In the genomic region with DNA sequence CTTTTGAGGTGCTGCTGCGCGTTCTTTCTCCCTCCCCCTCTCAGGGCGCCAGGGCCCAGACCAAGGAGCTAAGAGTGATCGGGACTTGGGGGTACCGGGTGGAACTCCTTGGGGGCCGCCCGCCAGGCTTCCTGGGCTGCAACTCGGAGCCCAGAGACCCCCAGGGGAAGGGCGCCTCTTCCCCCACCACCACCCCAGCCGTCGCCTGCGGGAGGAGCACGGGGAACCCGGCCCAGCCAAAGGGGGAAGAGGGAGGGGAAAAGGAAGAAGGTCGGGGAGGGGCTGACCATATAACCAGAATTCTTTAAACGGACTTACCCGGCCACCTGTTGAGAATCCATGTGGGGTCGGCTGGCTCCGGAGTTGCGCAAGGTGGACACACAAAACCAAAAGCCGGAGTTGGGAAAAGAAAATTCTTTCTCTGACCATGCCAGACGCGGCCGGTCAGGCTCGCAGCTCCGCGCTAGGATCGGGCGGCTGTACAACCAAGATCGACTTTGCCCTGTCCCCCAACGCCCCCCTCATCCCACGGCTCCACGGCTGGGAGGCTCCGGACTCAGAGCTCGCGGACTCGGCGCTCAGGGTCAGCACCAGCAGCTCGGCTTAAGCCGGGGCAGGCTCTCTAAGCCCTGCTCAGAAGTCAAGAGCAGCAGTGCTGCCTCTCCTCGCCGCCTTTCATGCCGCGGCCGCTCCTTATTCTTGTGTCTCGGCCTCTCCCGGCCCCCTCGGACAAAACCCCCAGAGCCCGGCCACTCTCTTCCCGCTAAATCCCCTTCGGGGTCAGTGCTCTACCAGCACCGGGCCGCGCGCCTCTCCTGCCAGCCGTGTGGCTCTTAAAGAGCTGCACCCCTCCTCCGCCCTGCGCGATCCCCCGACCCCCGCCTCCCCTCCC, we compare ENCODE assay signal across 1 cellular context.
A peak's percentile ranks its signal among the peaks of the same experiment; 100 is the strongest.
TF ChIP-seq lines count a peak whose summit lies in the region.

No MANE protein-coding gene starts in this region.

TF ChIP-seq in K562, 482 proteins besides CTCF, POLR2A, EP300 and RAD21:
- TF ChIP-seq CEBPB (tag; IDR thresholded peaks at IDR 0.05): 0 out of 2 replicates have a peak, but pooled peaks have one; percentile 12
- TF ChIP-seq, protein P1, sequence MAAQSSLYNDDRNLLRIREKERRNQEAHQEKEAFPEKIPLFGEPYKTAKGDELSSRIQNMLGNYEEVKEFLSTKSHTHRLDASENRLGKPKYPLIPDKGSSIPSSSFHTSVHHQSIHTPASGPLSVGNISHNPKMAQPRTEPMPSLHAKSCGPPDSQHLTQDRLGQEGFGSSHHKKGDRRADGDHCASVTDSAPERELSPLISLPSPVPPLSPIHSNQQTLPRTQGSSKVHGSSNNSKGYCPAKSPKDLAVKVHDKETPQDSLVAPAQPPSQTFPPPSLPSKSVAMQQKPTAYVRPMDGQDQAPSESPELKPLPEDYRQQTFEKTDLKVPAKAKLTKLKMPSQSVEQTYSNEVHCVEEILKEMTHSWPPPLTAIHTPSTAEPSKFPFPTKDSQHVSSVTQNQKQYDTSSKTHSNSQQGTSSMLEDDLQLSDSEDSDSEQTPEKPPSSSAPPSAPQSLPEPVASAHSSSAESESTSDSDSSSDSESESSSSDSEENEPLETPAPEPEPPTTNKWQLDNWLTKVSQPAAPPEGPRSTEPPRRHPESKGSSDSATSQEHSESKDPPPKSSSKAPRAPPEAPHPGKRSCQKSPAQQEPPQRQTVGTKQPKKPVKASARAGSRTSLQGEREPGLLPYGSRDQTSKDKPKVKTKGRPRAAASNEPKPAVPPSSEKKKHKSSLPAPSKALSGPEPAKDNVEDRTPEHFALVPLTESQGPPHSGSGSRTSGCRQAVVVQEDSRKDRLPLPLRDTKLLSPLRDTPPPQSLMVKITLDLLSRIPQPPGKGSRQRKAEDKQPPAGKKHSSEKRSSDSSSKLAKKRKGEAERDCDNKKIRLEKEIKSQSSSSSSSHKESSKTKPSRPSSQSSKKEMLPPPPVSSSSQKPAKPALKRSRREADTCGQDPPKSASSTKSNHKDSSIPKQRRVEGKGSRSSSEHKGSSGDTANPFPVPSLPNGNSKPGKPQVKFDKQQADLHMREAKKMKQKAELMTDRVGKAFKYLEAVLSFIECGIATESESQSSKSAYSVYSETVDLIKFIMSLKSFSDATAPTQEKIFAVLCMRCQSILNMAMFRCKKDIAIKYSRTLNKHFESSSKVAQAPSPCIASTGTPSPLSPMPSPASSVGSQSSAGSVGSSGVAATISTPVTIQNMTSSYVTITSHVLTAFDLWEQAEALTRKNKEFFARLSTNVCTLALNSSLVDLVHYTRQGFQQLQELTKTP (IDR thresholded peaks at IDR 0.05; ENCODE audit: low read depth in 1 of 2, partially characterized antibody in 2 of 2): no peak
- no peak for TF ChIP-seq ZNF253 (CRISPR knock-in tag; conservative IDR thresholded peaks at IDR 0.05)
